30 cellular contexts compared by ENCODE assay signal in the genomic region with DNA sequence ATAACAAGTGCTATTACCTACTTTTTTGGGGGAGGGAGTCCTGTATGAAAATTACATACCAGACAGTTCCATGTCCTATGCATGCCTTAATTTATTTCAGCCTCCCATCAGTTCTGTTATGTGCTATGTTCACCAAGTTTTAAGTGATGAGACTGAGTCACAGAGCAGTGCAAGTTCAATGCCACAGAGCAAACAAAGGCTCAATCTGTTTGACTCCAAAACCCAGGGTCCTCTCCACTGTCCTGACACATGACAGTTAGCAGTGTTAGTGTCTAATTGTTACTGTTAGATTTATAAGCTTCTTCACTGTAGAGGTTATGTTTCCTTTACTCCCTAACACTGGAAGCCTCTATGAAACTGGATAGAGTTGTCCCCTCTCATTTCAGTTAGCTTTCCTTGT.
"Had no signal": no experiment of that assay in that cellular context is flagged by ENCODE, and none has a peak within 500 bp of the region (broad histone marks: within the 10 kb centered on the region; RNA-seq: fewer than 3 reads in every experiment).

No MANE protein-coding gene starts in this region.

- H3K27me3 ChIP-seq: adrenal gland, body of pancreas, cardiac muscle cell, colonic mucosa, dorsolateral prefrontal cortex, gastrocnemius medialis had no signal

- H3K4me1 ChIP-seq: adrenal gland, body of pancreas, colonic mucosa had no signal

- H3K4me3 ChIP-seq: adrenal gland, body of pancreas, cardiac muscle cell, colonic mucosa, dorsolateral prefrontal cortex, gastrocnemius medialis had no signal

- H3K27ac ChIP-seq: adrenal gland, body of pancreas, cardiac muscle cell, colonic mucosa, dorsolateral prefrontal cortex, gastrocnemius medialis had no signal

- ATAC-seq: activated CD4-positive, alpha-beta T cell treated with anti-CD3 and anti-CD28 coated beads for 36 hours; activated CD8-positive, alpha-beta memory T cell treated with anti-CD3 and anti-CD28 coated beads, Interleukin-2, amount 10 ng/mL, durations not matched to agents 7 days and 5 days; activated CD8-positive, alpha-beta T cell treated with anti-CD3 and anti-CD28 coated beads, Interleukin-2, amount 10 ng/mL, durations not matched to agents 7 days and 5 days; activated naive CD8-positive, alpha-beta T cell treated with anti-CD3 and anti-CD28 coated beads, Interleukin-2, amount 50 U/mL, for 24 hours; body of pancreas; esophagus mucosa; gastrocnemius medialis had no signal

- H3K36me3 ChIP-seq: adrenal gland, cardiac muscle cell, colonic mucosa, gastrocnemius medialis had no signal

- H3K9me3 ChIP-seq: adrenal gland, body of pancreas, colonic mucosa, gastrocnemius medialis had no signal

- DNase-seq: activated CD4-positive, alpha-beta memory T cell treated with anti-CD3 and anti-CD28 coated beads for 36 hours; activated CD4-positive, alpha-beta T cell treated with anti-CD3 and anti-CD28 coated beads for 36 hours; activated CD4-positive, alpha-beta T cell treated with anti-CD3 and anti-CD28 coated beads, Interleukin-2, amount 10 ng/mL, durations not matched to agents 24 days and 14 days; activated CD4-positive, CD25-positive, alpha-beta regulatory T cell; activated CD4-positive, CD25-positive, alpha-beta regulatory T cell treated with anti-CD3 and anti-CD28 coated beads, Interleukin-2, amount 50 U/mL, for 72 hours; activated CD8-positive, alpha-beta memory T cell treated with anti-CD3 and anti-CD28 coated beads, Interleukin-2, amount 10 ng/mL, durations not matched to agents 7 days and 5 days; activated CD8-positive, alpha-beta memory T cell treated with anti-CD3 and anti-CD28 coated beads, Interleukin-2, amount 50 U/mL, for 4 hours; activated CD8-positive, alpha-beta T cell treated with anti-CD3 and anti-CD28 coated beads, Interleukin-2, amount 10 ng/mL, durations not matched to agents 7 days and 5 days; activated effector memory CD4-positive, alpha-beta T cell treated with anti-CD3 and anti-CD28 coated beads, Interleukin-2, amount 50 U/mL, for 16 hours; activated naive CD4-positive, alpha-beta T cell treated with anti-CD3 and anti-CD28 coated beads for 36 hours; activated naive CD8-positive, alpha-beta T cell treated with anti-CD3 and anti-CD28 coated beads for 36 hours; activated naive CD8-positive, alpha-beta T cell treated with anti-CD3 and anti-CD28 coated beads, Interleukin-2, amount 50 U/mL, for 24 hours; activated T-cell treated with anti-CD3 and anti-CD28 coated beads, Interleukin-2, amount 50 U/mL, for 1 hour; activated T-cell treated with anti-CD3 and anti-CD28 coated beads, Interleukin-2, amount 50 U/mL, for 48 hours; adrenal gland; amygdala; aorta; body of pancreas; central memory CD4-positive, alpha-beta T cell; cerebellar nuclear complex; colonic mucosa; dorsolateral prefrontal cortex; effector memory CD4-positive, alpha-beta T cell; endodermal cell; foreskin fibroblast; gastrocnemius medialis; glutamatergic neuron; T-helper 2 cell had no signal
